8 cellular contexts compared by ENCODE assay signal in the genomic region with DNA sequence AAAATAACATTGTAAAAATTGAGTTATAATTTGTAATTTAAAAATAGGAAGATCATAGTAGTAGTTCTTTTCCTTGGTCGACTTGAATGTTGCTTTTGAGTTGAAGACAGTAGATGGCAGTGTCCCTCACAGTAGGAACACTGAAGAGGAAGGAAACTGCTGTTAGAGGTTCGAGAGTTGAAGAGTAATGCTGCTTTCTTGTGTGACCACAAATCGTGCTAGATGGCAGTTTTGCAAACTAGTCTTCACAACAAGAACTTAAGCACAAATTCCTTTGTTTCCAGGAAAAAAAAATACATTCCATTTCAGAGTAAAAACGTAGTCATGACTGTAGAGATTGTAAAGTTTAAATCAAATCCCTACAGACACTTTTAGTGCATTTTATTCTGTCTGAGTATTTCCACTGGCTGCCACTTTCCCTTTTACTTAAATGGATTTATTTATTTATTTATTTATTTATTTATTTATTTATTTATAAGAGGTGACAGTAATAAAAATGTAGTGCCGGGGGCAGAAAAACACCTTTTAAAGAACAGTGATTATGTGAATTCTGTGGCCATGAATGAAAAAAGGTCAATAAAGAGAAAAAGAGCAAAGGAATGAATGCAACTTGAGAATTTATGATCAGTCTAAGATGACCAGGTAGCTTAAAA. TPM values are rescaled to one million over a fixed set of nuclear protein-coding genes. Genes with fewer than 3 reads are reported as not detected.
DNase-seq lines count a peak whose midpoint lies in the region; FAIRE-seq and TF ChIP-seq lines count a peak whose summit lies in the region.

No MANE protein-coding gene starts in this region.

- no peak overlapping the region for H2AK5ac ChIP-seq in H1 (ENCODE audit: low read depth, low read length)

- H3K27ac ChIP-seq in H1 (ENCODE audit: low read depth, low read length) = no peak overlapping the region

- H3K18ac ChIP-seq in H1 (ENCODE audit: extremely low read depth, low read length) = no peak overlapping the region

- peaks cover 4% of the 10 kb centered on the region; the same call in 1 of the 2 replicates for H3K79me1 ChIP-seq in H1 (ENCODE audit: low read depth, low read length)

- no peak overlapping the region for H2AFZ ChIP-seq in H1 (ENCODE audit: low read length)

- no peak overlapping the region for H3K14ac ChIP-seq in H1 (ENCODE audit: insufficient read length)

- H4K5ac ChIP-seq in H1 (ENCODE audit: insufficient read length, low read depth, low read length) = no peak overlapping the region

- peaks cover 4 to 5% of the 10 kb centered on the region in 2 experiments for H4K20me1 ChIP-seq in H1 (replicated peaks in 1 of 2; ENCODE audit: control insufficient read depth in 1 of 2, insufficient read depth in 2 of 2, low read length in 2 of 2)

- peak; percentile 41 for DNase-seq in NCI-H2107 treated with DMSO at 0.1 percent for 48 hours (lab: John Stamatoyannopoulos, UW; ENCODE audit: unreplicated experiment)
- DNase-seq in NCI-H2107 (lab: John Stamatoyannopoulos, UW) = no peak
- DNase-seq in HuH-7.5 (ENCODE audit: low spot score) = peak; percentile 25
- peak; percentile 81 for DNase-seq in SIG-M5 treated with dmso at 0.1 percent for 504 hours (lab: John Stamatoyannopoulos, UW; ENCODE audit: unreplicated experiment)
- DNase-seq in H1 (ENCODE audit: low read depth in 1 of 2, low spot score in 2 of 2) = no peak
- peak; percentile 67 for DNase-seq in midbrain (lab: John Stamatoyannopoulos, UW)
- no peak for DNase-seq in NCI-H2081 (lab: John Stamatoyannopoulos, UW)
- no peak for DNase-seq in activated effector memory CD4-positive, alpha-beta T cell treated with Interleukin-2 at 50 U/mL for 16 hours

- peak; percentile 76 for FAIRE-seq in H1 (lab: Jason Lieb, UNC)

- no peak overlapping the region for H3K4me3 ChIP-seq in H1 (ENCODE audit: extremely low read depth in 1 of 4, insufficient read depth in 2 of 4, low read depth in 3 of 4, low read length in 4 of 4)

- H2BK5ac ChIP-seq in H1 (ENCODE audit: low read depth, low read length) = no peak overlapping the region

- no peaks in the 10 kb centered on the region for H3K23me2 ChIP-seq in H1 (ENCODE audit: low read depth, low read length)

- no peak overlapping the region for H3K56ac ChIP-seq in H1 (replicated peaks; ENCODE audit: insufficient read length, low read depth, low read length)

- H2BK120ac ChIP-seq in H1 (replicated peaks; ENCODE audit: low read depth, low read length) = no peak overlapping the region

- CTCF ChIA-PET in H1 (lab: Charles Lee; ENCODE audit: partially characterized antibody) = interaction anchor here (0.8 to 1.0 kb wide), 2 partner anchors 9 to 51 kb away, joined by 4 to 6 read pairs; no protein-coding TSS in a partner anchor

- 0 out of 4 replicates have a peak, but pooled peaks cover 0 to 6% of the 10 kb centered on the region in 2 experiments for H3K79me2 ChIP-seq in H1 (ENCODE audit: control insufficient read depth in 1 of 2, insufficient read depth in 2 of 2, low read length in 2 of 2)

- H3K4ac ChIP-seq in H1 (replicated peaks; ENCODE audit: insufficient read length, low read depth, low read length) = no peak overlapping the region

- H3K27me3 ChIP-seq in H1 (replicated peaks in 1 of 4; ENCODE audit: control insufficient read depth in 3 of 4, extremely low read depth in 1 of 4, insufficient read depth in 3 of 4, low read length in 3 of 4) = no peaks in the 10 kb centered on the region

- H3K4me2 ChIP-seq in H1 (ENCODE audit: insufficient read depth in 1 of 2, low read depth in 2 of 2, low read length in 2 of 2) = no peak overlapping the region

- H3K23ac ChIP-seq in H1 (ENCODE audit: insufficient read length) = no peak overlapping the region

- no peak overlapping the region for H2BK12ac ChIP-seq in H1 (ENCODE audit: low read depth, low read length)

- H3K9me3 ChIP-seq in H1 (ENCODE audit: insufficient read depth in 2 of 2, low read depth in 1 of 2, low read length in 1 of 2) = no peaks in the 10 kb centered on the region

- no peak overlapping the region for H4K8ac ChIP-seq in H1 (ENCODE audit: extremely low read depth, insufficient read depth, low read length)

- no peak overlapping the region for H2BK15ac ChIP-seq in H1 (ENCODE audit: low read length)

- H4K91ac ChIP-seq in H1 (replicated peaks; ENCODE audit: insufficient read length, low read length) = no peak overlapping the region

- peak in 2 of 3 experiments; percentile 55 to 57; a peak in 3 of 4 replicates for TF ChIP-seq CTCF in H1 (IDR thresholded peaks at IDR 0.05; ENCODE audit: control extremely low read depth in 1 of 3, insufficient read depth in 1 of 3, low read depth in 1 of 3, low read length in 3 of 3)

- 60% methylated on average over 5 of the region's 5 CpGs; no CpG with 5 or more reads in 1 of the 2 experiments for WGBS in H1 (ENCODE audit: extremely low coverage in 1 of 2, insufficient coverage in 1 of 2, insufficient read length in 1 of 2, insufficient replicate concordance in 2 of 2, low coverage in 1 of 2, low lambda C conversion rate in 2 of 2, missing lambda C conversion rate in 1 of 2), 2 experiments

- POLR2A ChIA-PET in H1 (lab: Charles Lee; ENCODE audit: partially characterized antibody) = no interaction called here

- peak; percentile 66 to 71 for TF ChIP-seq RAD21 in H1 (IDR thresholded peaks at IDR 0.05 in 1 of 2, conservative IDR thresholded peaks at IDR 0.05 in 1 of 2; ENCODE audit: low read depth in 2 of 2, low read length in 2 of 2)

- H3K9ac ChIP-seq in H1 (replicated peaks in 1 of 4; ENCODE audit: extremely low read depth in 1 of 4, low read depth in 3 of 4, low read length in 3 of 4) = no peak overlapping the region

- no peak for TF ChIP-seq EP300 in H1 (IDR thresholded peaks at IDR 0.05; ENCODE audit: borderline replicate concordance in 1 of 2, low read depth in 2 of 2, low read length in 2 of 2)

- H3K4me1 ChIP-seq in H1 (replicated peaks in 1 of 4; ENCODE audit: control insufficient read depth in 3 of 4, insufficient read depth in 4 of 4, low read length in 3 of 4) = no peaks in the 10 kb centered on the region

- peaks cover 7 to 56% (median 21%) of the 10 kb centered on the region in 4 experiments; a peak in 7 of 8 replicates for H3K36me3 ChIP-seq in H1 (ENCODE audit: control insufficient read depth in 2 of 4, insufficient read depth in 4 of 4, low read length in 3 of 4)

- TF ChIP-seq POLR2A in H1 (IDR thresholded peaks at IDR 0.05; ENCODE audit: control extremely low read depth in 1 of 2, low read depth in 2 of 2, low read length in 2 of 2) = no peak

- no peak overlapping the region for H2BK20ac ChIP-seq in H1 (ENCODE audit: low read length)

TF ChIP-seq in H1, 55 proteins besides CTCF, POLR2A, EP300 and RAD21:
- TF ChIP-seq SP1 (IDR thresholded peaks at IDR 0.05; ENCODE audit: low read depth, low read length) = no peak
- TF ChIP-seq ZNF274 (IDR thresholded peaks at IDR 0.05; ENCODE audit: borderline replicate concordance, extremely low read depth, low read length) = no peak
- no peak for TF ChIP-seq NANOG (IDR thresholded peaks at IDR 0.05; ENCODE audit: insufficient read depth, low read depth, low read length, poor library complexity, severe bottlenecking)
- no peak for TF ChIP-seq CBX8 (IDR thresholded peaks at IDR 0.05; ENCODE audit: borderline replicate concordance, low read depth, low read length)
- TF ChIP-seq RBBP5 (IDR thresholded peaks at IDR 0.05; ENCODE audit: borderline replicate concordance, low read depth, low read length) = no peak
- TF ChIP-seq, protein P1, sequence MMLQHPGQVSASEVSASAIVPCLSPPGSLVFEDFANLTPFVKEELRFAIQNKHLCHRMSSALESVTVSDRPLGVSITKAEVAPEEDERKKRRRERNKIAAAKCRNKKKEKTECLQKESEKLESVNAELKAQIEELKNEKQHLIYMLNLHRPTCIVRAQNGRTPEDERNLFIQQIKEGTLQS (IDR thresholded peaks at IDR 0.05; ENCODE audit: insufficient read depth, low read depth, low read length) = no peak
- no peak for TF ChIP-seq SP2 (IDR thresholded peaks at IDR 0.05; ENCODE audit: low read length)
TF ChIP-seq in H1: peak in this region for 0.

RNA-seq across cellular contexts. Expression of a gene that starts 54.6 kb away (rescaled TPM):
- 61.6 and 66.4 TPM in 2 replicates for total RNA-seq in H1 (2021; fragmentation: NEBNext Ultra II Directional; extraction: Animal tissue kit (Norgen Biotek cat#: 25700))
- polyA plus RNA-seq in H1 (2011; rRNA removed) = 15.7 and 16.4 TPM in 2 replicates
- polyA plus RNA-seq in H1 (2011; cell fraction: cytosol; rRNA removed) = 20.7 TPM
- polyA plus RNA-seq in H1 (2011; cell fraction: nucleus; rRNA removed) = 36.2 TPM
- polyA plus RNA-seq in H1 (2012, experiment 1 of 2) = 25.4 to 29.1 TPM (median 26.5 TPM) in 4 replicates
- polyA plus RNA-seq in H1 (2012, experiment 2 of 2) = 2.6 TPM
- polyA plus RNA-seq in H1 (2013, experiment 1 of 2) = 18.8 TPM
- polyA plus RNA-seq in H1 (2013, experiment 2 of 2) = 18.6 TPM
- polyA minus RNA-seq in H1 (2011; rRNA and poly(A)+ RNA removed) = 43.5 and 46.1 TPM in 2 replicates
- 21.0 TPM for polyA minus RNA-seq in H1 (2011; cell fraction: cytosol; rRNA and poly(A)+ RNA removed)
- 49.8 TPM for polyA minus RNA-seq in H1 (2011; cell fraction: nucleus; rRNA and poly(A)+ RNA removed)

Comparison
In these comparisons a context has a peak if more than half of its experiments do, and no peak if none do; other contexts are left out.
1. DNase-seq: peak in NCI-H2107 treated with DMSO at 0.1 percent for 48 hours (single experiment), HuH-7.5 (single experiment), SIG-M5 treated with dmso at 0.1 percent for 504 hours (single experiment) and midbrain (single experiment); none in NCI-H2107 (single experiment), H1 (0 of 2), NCI-H2081 (0 of 2) and activated effector memory CD4-positive, alpha-beta T cell treated with Interleukin-2 at 50 U/mL for 16 hours (single experiment).